In the genomic region with DNA sequence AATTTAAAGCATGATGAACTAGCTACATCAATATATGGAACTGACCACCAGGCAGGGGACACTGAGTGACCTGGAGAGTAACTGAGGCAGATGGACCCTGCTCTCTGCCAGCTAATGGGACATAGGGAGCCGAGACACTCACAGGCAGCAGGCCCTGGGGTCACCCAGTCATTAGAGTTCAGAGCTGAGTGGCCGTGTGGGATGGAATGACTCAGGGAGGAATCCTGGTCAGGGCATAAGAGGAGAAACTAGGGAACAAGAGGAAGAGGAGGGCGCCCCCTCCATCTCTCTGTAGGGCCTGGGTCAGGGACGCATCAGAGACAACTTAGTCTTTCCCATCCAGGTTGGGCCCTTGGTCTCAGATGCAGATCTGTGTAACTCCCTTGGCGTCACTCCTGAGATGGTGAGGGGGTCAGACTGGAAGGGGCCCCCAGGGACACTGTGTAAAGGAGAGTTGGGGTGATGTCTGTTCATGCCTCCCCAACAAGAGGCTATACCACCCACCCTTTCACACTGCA, we compare ENCODE assay signal across 11 cellular contexts. TPM values are rescaled to one million over a fixed set of nuclear protein-coding genes. Genes with fewer than 3 reads are reported as not detected.
DNase-seq lines count a peak whose midpoint lies in the region; ATAC-seq and TF ChIP-seq lines count a peak whose summit lies in the region.
"Had no signal": no experiment of that assay in that cellular context is flagged by ENCODE, and none has a peak within 500 bp of the region (broad histone marks: within the 10 kb centered on the region; RNA-seq: fewer than 3 reads in every experiment).

No MANE protein-coding gene starts in this region.

- H3K27me3 ChIP-seq in mesenchymal stem cell (ENCODE audit: control insufficient read depth in 1 of 2, insufficient read depth in 1 of 2, low read length in 2 of 2) (no peaks in the 10 kb centered on the region), transverse colon (no peaks in the 10 kb centered on the region)
- no peaks in the 10 kb centered on the region for H3K27me3 ChIP-seq in effector memory CD4-positive, alpha-beta T cell (replicated peaks; ENCODE audit: control insufficient read depth, insufficient read depth, low read length, poor library complexity, severe bottlenecking)

- peak overlapping the region; percentile 24 for H3K9ac ChIP-seq in mesenchymal stem cell (ENCODE audit: low read length)

- H2BK5ac ChIP-seq in mesenchymal stem cell (ENCODE audit: low read depth, low read length, poor library complexity, severe bottlenecking): no peak overlapping the region

- H3K36me3 ChIP-seq in mesenchymal stem cell (ENCODE audit: control insufficient read depth in 1 of 2, insufficient read depth in 2 of 2, low read depth in 1 of 2, low read length in 2 of 2) (peaks cover 47 to 57% of the 10 kb centered on the region in 2 experiments), transverse colon (peaks cover 0 to 13% (median 6%) of the 10 kb centered on the region in 4 donors)
- H3K36me3 ChIP-seq in effector memory CD4-positive, alpha-beta T cell (ENCODE audit: control insufficient read depth, insufficient read depth, low read length): peaks cover 41% of the 10 kb centered on the region

- no peak overlapping the region for H3K4me3 Mint-ChIP-seq in activated naive CD4-positive, alpha-beta T cell treated with anti-CD3 and anti-CD28 coated beads, Interleukin-2, amount 10 ng/mL, durations not matched to agents 7 days and 5 days
- H3K4me3 Mint-ChIP-seq: activated CD4-positive, alpha-beta memory T cell treated with anti-CD3 and anti-CD28 coated beads, Interleukin-2, amount 10 ng/mL, durations not matched to agents 7 days and 5 days had no signal

- no peak for TF ChIP-seq CTCF in astrocyte of the spinal cord (IDR thresholded peaks at IDR 0.05; ENCODE audit: low read depth, low read length)
- no peak for TF ChIP-seq CTCF in transverse colon (IDR thresholded peaks at IDR 0.05)

- H3K27ac ChIP-seq in mesenchymal stem cell (ENCODE audit: low read length, poor library complexity, severe bottlenecking): peak overlapping the region; percentile 10
- H3K27ac ChIP-seq in transverse colon: peak overlapping the region in 3 of 4 donors; percentile 67 to 83 (median 74)
- no peak overlapping the region for H3K27ac ChIP-seq in effector memory CD4-positive, alpha-beta T cell (ENCODE audit: insufficient read depth, low read length, poor library complexity, severe bottlenecking)

- peak overlapping the region in 1 of 2 experiments; percentile 68 for H3K4ac ChIP-seq in mesenchymal stem cell (ENCODE audit: low read depth in 1 of 2, low read length in 2 of 2)

- no peak overlapping the region for H3K4me3 ChIP-seq in astrocyte of the spinal cord (ENCODE audit: low read depth, low read length)
- H3K4me3 ChIP-seq in mesenchymal stem cell (ENCODE audit: insufficient read depth in 1 of 2, low read depth in 1 of 2, low read length in 2 of 2): peak overlapping the region in 1 of 2 experiments; percentile 21
- H3K4me3 ChIP-seq in transverse colon: no peak overlapping the region
- H3K4me3 ChIP-seq in effector memory CD4-positive, alpha-beta T cell (ENCODE audit: insufficient read depth, low read depth, low read length, poor library complexity, severe bottlenecking): no peak overlapping the region
- H3K4me3 ChIP-seq: GM12878 had no signal

- peak overlapping the region in 1 of 2 experiments; percentile 79 for H3K14ac ChIP-seq in mesenchymal stem cell (ENCODE audit: low read length in 2 of 2)

- CTCF ChIA-PET in activated naive CD4-positive, alpha-beta T cell treated with anti-CD3 and anti-CD28 coated beads, Interleukin-2, amount 10 ng/mL, durations not matched to agents 7 days and 5 days (lab: Charles Lee): interaction anchor here (0.7 to 1.5 kb wide), 2 partner anchors 11 to 64 kb away, joined by 3 read pairs; no protein-coding TSS in a partner anchor

- no peaks in the 10 kb centered on the region for H3K27me3 Mint-ChIP-seq in activated naive CD4-positive, alpha-beta T cell treated with anti-CD3 and anti-CD28 coated beads, Interleukin-2, amount 10 ng/mL, durations not matched to agents 7 days and 5 days
- H3K27me3 Mint-ChIP-seq: activated CD4-positive, alpha-beta memory T cell treated with anti-CD3 and anti-CD28 coated beads, Interleukin-2, amount 10 ng/mL, durations not matched to agents 7 days and 5 days had no signal

- peak overlapping the region in 1 of 2 experiments; percentile 44 for H3K18ac ChIP-seq in mesenchymal stem cell (ENCODE audit: low read depth in 1 of 2, low read length in 2 of 2)

- H3K4me1 ChIP-seq in mesenchymal stem cell (ENCODE audit: control insufficient read depth, insufficient read depth, low read depth, low read length) (peaks cover 55% of the 10 kb centered on the region), transverse colon (peaks cover 43 to 72% (median 60%) of the 10 kb centered on the region in 4 donors)
- peaks cover 18% of the 10 kb centered on the region for H3K4me1 ChIP-seq in effector memory CD4-positive, alpha-beta T cell (ENCODE audit: control insufficient read depth, insufficient read depth, low read length, poor library complexity, severe bottlenecking)

- H2BK15ac ChIP-seq in mesenchymal stem cell (ENCODE audit: low read depth, poor library complexity, severe bottlenecking): peak overlapping the region; percentile 44

- in situ Hi-C loops in astrocyte of the spinal cord (cut with HindIII; ENCODE audit: low sequenced_read_pairs): no loop called here
- in situ Hi-C loops in transverse colon (cut with MboI; ENCODE audit: low pct_ligation_motif_present in 1 of 4, low pct_unique_long_range_greater_than_20kb in 1 of 4, low sequenced_read_pairs in 3 of 4): loop anchor here in 1 of 4 donors (10.0 kb wide), 1 partner anchor 48 kb away; no protein-coding TSS in a partner anchor

- peak overlapping the region in 1 of 2 experiments; percentile 85 for H3K23ac ChIP-seq in mesenchymal stem cell (ENCODE audit: low read length in 2 of 2)

- H2BK120ac ChIP-seq in mesenchymal stem cell (ENCODE audit: low read depth, low read length): peak overlapping the region; percentile 35

- H3K9me3 ChIP-seq in mesenchymal stem cell (ENCODE audit: control insufficient read depth, low read length) (no peaks in the 10 kb centered on the region), transverse colon (no peaks in the 10 kb centered on the region)
- H3K9me3 ChIP-seq in effector memory CD4-positive, alpha-beta T cell (ENCODE audit: control insufficient read depth, low read length): no peaks in the 10 kb centered on the region

- TF ChIP-seq POLR2A in transverse colon (IDR thresholded peaks at IDR 0.05): no peak

- intact Hi-C loops in transverse colon (cut with DNase I; ENCODE audit: low total_unique reads): loop anchor here (5.0 kb wide), 1 partner anchor 41 kb away; the partner anchor contains the start of genes CCDC12 and NBEAL2

- peaks cover 68% of the 10 kb centered on the region for H3K79me1 ChIP-seq in mesenchymal stem cell (replicated peaks; ENCODE audit: low read length, poor library complexity, severe bottlenecking)

- H4K91ac ChIP-seq in mesenchymal stem cell (ENCODE audit: low read length): peak overlapping the region; percentile 46

- no peaks in the 10 kb centered on the region for H3K9me3 Mint-ChIP-seq in activated naive CD4-positive, alpha-beta T cell treated with anti-CD3 and anti-CD28 coated beads, Interleukin-2, amount 50 U/mL, for 72 hours
- H3K9me3 Mint-ChIP-seq in activated naive CD4-positive, alpha-beta T cell treated with anti-CD3 and anti-CD28 coated beads, Interleukin-2, amount 10 ng/mL, durations not matched to agents 7 days and 5 days: no peaks in the 10 kb centered on the region
- H3K9me3 Mint-ChIP-seq: activated CD4-positive, alpha-beta memory T cell treated with anti-CD3 and anti-CD28 coated beads, Interleukin-2, amount 10 ng/mL, durations not matched to agents 7 days and 5 days had no signal

- H3K4me1 Mint-ChIP-seq in activated naive CD4-positive, alpha-beta T cell treated with anti-CD3 and anti-CD28 coated beads, Interleukin-2, amount 10 ng/mL, durations not matched to agents 7 days and 5 days: peaks cover 39% of the 10 kb centered on the region

- H4K8ac ChIP-seq in mesenchymal stem cell (ENCODE audit: low read length): peak overlapping the region; percentile 51

- ATAC-seq in activated naive CD4-positive, alpha-beta T cell treated with anti-CD3 and anti-CD28 coated beads, Interleukin-2, amount 50 U/mL, for 72 hours: no peak
- ATAC-seq in GM21576 (IDR thresholded peaks at IDR 0.05; ENCODE audit: unreplicated experiment): no peak
- ATAC-seq: GM12878 had no signal

- peaks cover 0 to 9% of the 10 kb centered on the region in 2 donors for H3K36me3 Mint-ChIP-seq in activated naive CD4-positive, alpha-beta T cell treated with anti-CD3 and anti-CD28 coated beads, Interleukin-2, amount 50 U/mL, for 72 hours
- peaks cover 37% of the 10 kb centered on the region for H3K36me3 Mint-ChIP-seq in activated naive CD4-positive, alpha-beta T cell treated with anti-CD3 and anti-CD28 coated beads, Interleukin-2, amount 10 ng/mL, durations not matched to agents 7 days and 5 days

- WGBS in mesenchymal stem cell: 48% methylated on average over 4 of the region's 5 CpGs
- WGBS in transverse colon (ENCODE audit: low coverage in 1 of 2), 2 donors: 93% methylated on average over 5 of the region's 5 CpGs; no CpG with 5 or more reads in 1 of the 2 donors

- no peak for DNase-seq in activated naive CD4-positive, alpha-beta T cell treated with anti-CD3 and anti-CD28 coated beads, Interleukin-2, amount 50 U/mL, for 72 hours (ENCODE audit: low spot score in 2 of 2)
- no peak for DNase-seq in activated naive CD4-positive, alpha-beta T cell treated with anti-CD3 and anti-CD28 coated beads, Interleukin-2, amount 10 ng/mL, durations not matched to agents 7 days and 5 days
- DNase-seq in astrocyte of the spinal cord (ENCODE audit: low read depth, low spot score): peak; percentile 9
- peak; percentile 66 for DNase-seq in mesenchymal stem cell
- DNase-seq in transverse colon: peak; percentile 4
- no peak for DNase-seq in SIG-M5 treated with dmso at 0.1 percent for 504 hours (lab: John Stamatoyannopoulos, UW; ENCODE audit: unreplicated experiment)
- DNase-seq in effector memory CD4-positive, alpha-beta T cell: no peak
- DNase-seq: activated CD4-positive, alpha-beta memory T cell treated with anti-CD3 and anti-CD28 coated beads, Interleukin-2, amount 10 ng/mL, durations not matched to agents 7 days and 5 days; glutamatergic neuron had no signal

- H2AFZ ChIP-seq in mesenchymal stem cell (ENCODE audit: low read depth, low read length): peak overlapping the region; percentile 32

- H3K27ac Mint-ChIP-seq in activated naive CD4-positive, alpha-beta T cell treated with anti-CD3 and anti-CD28 coated beads, Interleukin-2, amount 50 U/mL, for 72 hours: peak overlapping the region; percentile 19 to 84
- no peak overlapping the region for H3K27ac Mint-ChIP-seq in activated naive CD4-positive, alpha-beta T cell treated with anti-CD3 and anti-CD28 coated beads, Interleukin-2, amount 10 ng/mL, durations not matched to agents 7 days and 5 days
- H3K27ac Mint-ChIP-seq: activated CD4-positive, alpha-beta memory T cell treated with anti-CD3 and anti-CD28 coated beads, Interleukin-2, amount 10 ng/mL, durations not matched to agents 7 days and 5 days had no signal

- peak overlapping the region; percentile 18 to 39 for H2BK12ac ChIP-seq in mesenchymal stem cell (ENCODE audit: low read length in 2 of 2)

- H2AK5ac ChIP-seq in mesenchymal stem cell (ENCODE audit: low read length, severe bottlenecking): peak overlapping the region; percentile 82

- no peak overlapping the region for H3K4me2 ChIP-seq in mesenchymal stem cell (ENCODE audit: low read length, poor library complexity, severe bottlenecking)

- no peak for TF ChIP-seq EP300 in transverse colon (IDR thresholded peaks at IDR 0.05; ENCODE audit: low read depth)

RNA-seq across cellular contexts. Expression of gene CCDC12, which starts 39.8 kb away (rescaled TPM):
- total RNA-seq in activated naive CD4-positive, alpha-beta T cell treated with anti-CD3 and anti-CD28 coated beads, Interleukin-2, amount 50 U/mL, for 72 hours: 10 to 100 TPM; 49.3 to 55.2 TPM
- 25.6 TPM for polyA plus RNA-seq in mesenchymal stem cell (2013, experiment 1 of 2)
- 26.2 TPM for polyA plus RNA-seq in mesenchymal stem cell (2013, experiment 2 of 2)
- total RNA-seq in transverse colon: 10 to 100 TPM; 50.1 to 72.9 (median 53.0) TPM

RNA-seq across cellular contexts. Expression of gene NBEAL2, which starts 42.7 kb away (rescaled TPM):
- 100 to 1,000 TPM in 1 of 2 donors, 10 to 100 TPM in 1; 75.7 to 122 TPM for total RNA-seq in activated naive CD4-positive, alpha-beta T cell treated with anti-CD3 and anti-CD28 coated beads, Interleukin-2, amount 50 U/mL, for 72 hours
- polyA plus RNA-seq in mesenchymal stem cell (2013, experiment 1 of 2): 2.0 TPM
- 1.7 TPM for polyA plus RNA-seq in mesenchymal stem cell (2013, experiment 2 of 2)
- 100 to 1,000 TPM in 2 of 4 donors, 10 to 100 TPM in 2; 81.1 to 163 (median 122) TPM for total RNA-seq in transverse colon

RNA-seq across cellular contexts. Expression of gene PTH1R, which starts 59.3 kb away (rescaled TPM):
- not detected for total RNA-seq in activated naive CD4-positive, alpha-beta T cell treated with anti-CD3 and anti-CD28 coated beads, Interleukin-2, amount 50 U/mL, for 72 hours
- 0.15 TPM for polyA plus RNA-seq in mesenchymal stem cell (2013, experiment 1 of 2)
- 0.27 TPM for polyA plus RNA-seq in mesenchymal stem cell (2013, experiment 2 of 2)
- total RNA-seq in transverse colon: 1 to 10 TPM in 2 of 4 donors, under 1 TPM in 1, not detected in 1; 0.60 to 2.5 (median 1.4) TPM
- total RNA-seq: activated CD4-positive, alpha-beta memory T cell treated with anti-CD3 and anti-CD28 coated beads, Interleukin-2, amount 10 ng/mL, durations not matched to agents 7 days and 5 days; GM12878 had no signal
- polyA plus RNA-seq: GM12878 had no signal

Comparison
In these comparisons a context has a peak if more than half of its experiments do, and no peak if none do; other contexts are left out.
1. DNase-seq: peak in astrocyte of the spinal cord (single experiment), mesenchymal stem cell (single experiment) and transverse colon (single experiment); none in activated naive CD4-positive, alpha-beta T cell treated with anti-CD3 and anti-CD28 coated beads, Interleukin-2, amount 50 U/mL, for 72 hours (0 of 2), activated naive CD4-positive, alpha-beta T cell treated with anti-CD3 and anti-CD28 coated beads, Interleukin-2, amount 10 ng/mL, durations not matched to agents 7 days and 5 days (single experiment), SIG-M5 treated with dmso at 0.1 percent for 504 hours (single experiment) and effector memory CD4-positive, alpha-beta T cell (0 of 3).